In the genomic region with DNA sequence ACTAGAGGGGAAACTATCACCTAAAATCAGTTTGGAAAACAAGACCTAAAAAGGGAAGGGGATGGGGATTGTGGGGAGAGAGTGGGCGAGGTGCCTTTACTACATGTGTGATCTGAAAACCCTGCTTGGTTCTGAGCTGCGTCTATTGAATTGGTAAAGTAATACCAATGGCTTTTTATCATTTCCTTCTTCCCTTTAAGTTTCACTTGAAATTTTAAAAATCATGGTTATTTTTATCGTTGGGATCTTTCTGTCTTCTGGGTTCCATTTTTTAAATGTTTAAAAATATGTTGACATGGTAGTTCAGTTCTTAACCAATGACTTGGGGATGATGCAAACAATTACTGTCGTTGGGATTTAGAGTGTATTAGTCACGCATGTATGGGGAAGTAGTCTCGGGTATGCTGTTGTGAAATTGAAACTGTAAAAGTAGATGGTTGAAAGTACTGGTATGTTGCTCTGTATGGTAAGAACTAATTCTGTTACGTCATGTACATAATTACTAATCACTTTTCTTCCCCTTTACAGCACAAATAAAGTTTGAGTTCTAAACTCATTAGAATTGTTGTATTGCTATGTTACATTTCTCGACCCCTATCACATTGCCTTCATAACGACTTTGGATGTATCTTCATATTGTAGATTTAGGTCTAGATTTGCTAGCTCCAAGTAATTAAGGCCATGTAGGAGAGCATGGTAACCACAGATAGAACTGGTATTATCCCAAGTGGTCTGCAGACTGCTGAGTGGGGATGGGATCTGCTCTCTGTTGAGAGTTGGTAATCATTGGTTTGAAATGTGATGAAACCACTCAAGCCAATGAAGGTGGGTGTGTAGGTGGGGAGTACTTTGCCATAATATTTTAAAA, we compare ENCODE assay signal across 8 cellular contexts. TPM values are rescaled to one million over a fixed set of nuclear protein-coding genes. Genes with fewer than 3 reads are reported as not detected.
DNase-seq lines count a peak whose midpoint lies in the region; ATAC-seq and TF ChIP-seq lines count a peak whose summit lies in the region.

No MANE protein-coding gene starts in this region.

- H3K27me3 ChIP-seq in parathyroid adenoma (ENCODE audit: control insufficient read depth, insufficient read depth, low read length): no peaks in the 10 kb centered on the region

- no peaks in the 10 kb centered on the region for H3K9me3 ChIP-seq in parathyroid adenoma (ENCODE audit: control insufficient read depth, low read length)

- H3K27me3 Mint-ChIP-seq in IgD-negative memory B cell: no peaks in the 10 kb centered on the region
- peaks cover 7% of the 10 kb centered on the region for H3K27me3 Mint-ChIP-seq in activated CD4-positive, alpha-beta T cell treated with anti-CD3 and anti-CD28 coated beads, Interleukin-2, amount 10 ng/mL, durations not matched to agents 24 days and 14 days

- no peaks in the 10 kb centered on the region for H3K9me3 Mint-ChIP-seq in IgD-negative memory B cell
- H3K9me3 Mint-ChIP-seq in activated CD4-positive, alpha-beta T cell treated with anti-CD3 and anti-CD28 coated beads, Interleukin-2, amount 10 ng/mL, durations not matched to agents 24 days and 14 days: no peaks in the 10 kb centered on the region

- peaks cover 9% of the 10 kb centered on the region for H3K36me3 Mint-ChIP-seq in IgD-negative memory B cell
- H3K36me3 Mint-ChIP-seq in activated CD4-positive, alpha-beta T cell treated with anti-CD3 and anti-CD28 coated beads, Interleukin-2, amount 10 ng/mL, durations not matched to agents 24 days and 14 days (ENCODE audit: low read depth): peaks cover 66% of the 10 kb centered on the region

- H3K4me3 Mint-ChIP-seq in IgD-negative memory B cell: peak overlapping the region; percentile 86 to 98 (median 96)
- H3K4me3 Mint-ChIP-seq in activated CD4-positive, alpha-beta T cell treated with anti-CD3 and anti-CD28 coated beads, Interleukin-2, amount 10 ng/mL, durations not matched to agents 24 days and 14 days: peak overlapping the region; percentile 100

- TF ChIP-seq CTCF in GM10266 (IDR thresholded peaks at IDR 0.05; ENCODE audit: control insufficient read depth, insufficient read depth, low read depth, missing control alignments) (no peak), fibroblast of pulmonary artery (IDR thresholded peaks at IDR 0.05; ENCODE audit: low read length, missing control alignments) (no peak), parathyroid adenoma (IDR thresholded peaks at IDR 0.05) (no peak)

- H3K4me3 ChIP-seq in fibroblast of pulmonary artery (replicated peaks; ENCODE audit: low read depth, low read length): peak overlapping the region; percentile 96
- peak overlapping the region; percentile 93 for H3K4me3 ChIP-seq in parathyroid adenoma (ENCODE audit: low read depth, low read length)

- peak overlapping the region; percentile 80 for H3K4me2 ChIP-seq in parathyroid adenoma (ENCODE audit: low read length)

- DNase-seq in GM10266 (ENCODE audit: extremely low spot score) (peak; percentile 69), fibroblast of pulmonary artery (ENCODE audit: low read depth) (peak; percentile 85), NCI-H1048 (lab: John Stamatoyannopoulos, UW) (no peak), amygdala (lab: John Stamatoyannopoulos, UW) (no peak)
- DNase-seq in activated CD4-positive, alpha-beta T cell treated with anti-CD3 and anti-CD28 coated beads, Interleukin-2, amount 10 ng/mL, durations not matched to agents 24 days and 14 days: peak; percentile 79

- peaks cover 43 to 53% (median 53%) of the 10 kb centered on the region in 3 donors for H3K4me1 Mint-ChIP-seq in IgD-negative memory B cell
- peaks cover 68% of the 10 kb centered on the region for H3K4me1 Mint-ChIP-seq in activated CD4-positive, alpha-beta T cell treated with anti-CD3 and anti-CD28 coated beads, Interleukin-2, amount 10 ng/mL, durations not matched to agents 24 days and 14 days

- peak overlapping the region; percentile 95 for H3K9ac ChIP-seq in parathyroid adenoma

- intact Hi-C loops in activated CD4-positive, alpha-beta T cell treated with anti-CD3 and anti-CD28 coated beads, Interleukin-2, amount 10 ng/mL, durations not matched to agents 24 days and 14 days (cut with micrococcal nuclease): loop anchor here (1.0 to 2.0 kb wide), 3 partner anchors 8 to 149 kb away; no protein-coding TSS in a partner anchor

- H3K27ac Mint-ChIP-seq in IgD-negative memory B cell: peak overlapping the region; percentile 95 to 100 (median 98)
- peak overlapping the region; percentile 100 for H3K27ac Mint-ChIP-seq in activated CD4-positive, alpha-beta T cell treated with anti-CD3 and anti-CD28 coated beads, Interleukin-2, amount 10 ng/mL, durations not matched to agents 24 days and 14 days

- peaks cover 81% of the 10 kb centered on the region for H3K79me2 ChIP-seq in parathyroid adenoma

- peak overlapping the region; percentile 100 for H3K27ac ChIP-seq in parathyroid adenoma

- peaks cover 6% of the 10 kb centered on the region for H3K4me1 ChIP-seq in parathyroid adenoma

- peaks cover 29% of the 10 kb centered on the region for H3K36me3 ChIP-seq in parathyroid adenoma (ENCODE audit: control insufficient read depth, insufficient read depth, low read length)

- ATAC-seq in GM19397 (IDR thresholded peaks at IDR 0.05; ENCODE audit: unreplicated experiment): no peak

- H2AFZ ChIP-seq in parathyroid adenoma: no peak overlapping the region

RNA-seq across cellular contexts. Expression of gene NEAT1, which starts 3.6 kb away (rescaled TPM):
- 1.2 TPM for polyA plus RNA-seq in IgD-negative memory B cell
- total RNA-seq in activated CD4-positive, alpha-beta T cell treated with anti-CD3 and anti-CD28 coated beads, Interleukin-2, amount 10 ng/mL, durations not matched to agents 24 days and 14 days: 410 and 411 TPM in 2 replicates

RNA-seq across cellular contexts. Expression of gene FRMD8, which starts 39.8 kb away (rescaled TPM):
- polyA plus RNA-seq in IgD-negative memory B cell: 54.2 TPM
- total RNA-seq in activated CD4-positive, alpha-beta T cell treated with anti-CD3 and anti-CD28 coated beads, Interleukin-2, amount 10 ng/mL, durations not matched to agents 24 days and 14 days: 46.7 and 46.8 TPM in 2 replicates

RNA-seq across cellular contexts. Expression of gene SLC25A45, which starts 43.8 kb away (rescaled TPM):
- 17.8 TPM for polyA plus RNA-seq in IgD-negative memory B cell
- total RNA-seq in activated CD4-positive, alpha-beta T cell treated with anti-CD3 and anti-CD28 coated beads, Interleukin-2, amount 10 ng/mL, durations not matched to agents 24 days and 14 days: 15.5 and 16.8 TPM in 2 replicates

Comparison
In these comparisons a context has a peak if more than half of its experiments do, and no peak if none do; other contexts are left out.
1. DNase-seq: peak in GM10266 (single experiment), activated CD4-positive, alpha-beta T cell treated with anti-CD3 and anti-CD28 coated beads, Interleukin-2, amount 10 ng/mL, durations not matched to agents 24 days and 14 days (single experiment) and fibroblast of pulmonary artery (single experiment); none in NCI-H1048 (single experiment) and amygdala (0 of 56).